Comparison of ENCODE assay signal across 1 cellular context in the genomic region with DNA sequence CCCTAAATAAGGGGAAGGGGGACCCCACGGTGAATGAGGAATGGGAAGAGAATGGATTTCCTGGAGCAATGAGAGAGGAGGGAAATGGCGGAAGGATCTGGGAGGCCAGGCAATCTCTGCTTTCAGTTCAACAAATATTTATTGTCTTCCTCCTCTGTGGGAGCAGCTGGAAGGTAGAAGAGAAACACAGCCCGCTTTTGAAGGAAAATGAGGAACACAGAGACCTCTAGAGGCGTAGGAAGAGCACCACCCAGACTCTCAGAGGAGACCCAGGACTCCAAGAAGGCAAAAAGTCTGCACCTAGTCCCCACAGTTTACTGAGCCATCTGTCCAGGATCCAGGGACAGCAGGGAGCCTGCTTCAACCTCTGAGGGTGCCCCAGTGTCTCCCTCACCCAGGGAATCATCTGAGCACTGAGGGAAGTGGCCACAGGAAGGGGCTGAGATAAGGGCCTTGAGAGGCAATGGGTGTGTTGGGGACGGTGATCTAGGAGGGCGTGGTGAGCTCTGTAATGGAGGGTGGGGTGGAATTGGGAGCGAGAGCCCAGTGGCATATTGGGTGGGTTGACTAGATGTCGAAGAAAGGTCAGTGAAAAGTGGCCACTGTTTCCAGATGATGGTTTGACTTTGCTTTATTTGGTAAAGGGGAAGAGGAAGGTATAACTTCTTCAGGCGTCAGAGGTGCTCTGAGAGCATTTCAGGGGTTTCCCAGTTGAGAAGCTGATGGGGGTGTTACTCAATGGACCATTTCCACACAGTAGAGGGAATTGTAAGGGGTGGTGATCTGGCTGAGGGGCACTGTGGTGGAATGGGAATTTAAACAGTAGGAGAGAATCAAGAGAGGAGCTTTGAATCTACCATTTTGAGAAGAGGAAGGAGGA.
TF ChIP-seq lines count a peak whose summit lies in the region.

No MANE protein-coding gene starts in this region.

TF ChIP-seq in H1, 55 proteins besides CTCF, POLR2A, EP300 and RAD21:
- TF ChIP-seq JUN (IDR thresholded peaks at IDR 0.05; ENCODE audit: low read depth, low read length) (no peak), POLR2AphosphoS5 (IDR thresholded peaks at IDR 0.05; ENCODE audit: low read depth, low read length) (no peak), EGR1 (IDR thresholded peaks at IDR 0.05; ENCODE audit: borderline replicate concordance, low read depth, low read length) (no peak), SP2 (IDR thresholded peaks at IDR 0.05; ENCODE audit: low read length) (no peak), CREB1 (IDR thresholded peaks at IDR 0.05) (no peak)
- TF ChIP-seq, protein P1, sequence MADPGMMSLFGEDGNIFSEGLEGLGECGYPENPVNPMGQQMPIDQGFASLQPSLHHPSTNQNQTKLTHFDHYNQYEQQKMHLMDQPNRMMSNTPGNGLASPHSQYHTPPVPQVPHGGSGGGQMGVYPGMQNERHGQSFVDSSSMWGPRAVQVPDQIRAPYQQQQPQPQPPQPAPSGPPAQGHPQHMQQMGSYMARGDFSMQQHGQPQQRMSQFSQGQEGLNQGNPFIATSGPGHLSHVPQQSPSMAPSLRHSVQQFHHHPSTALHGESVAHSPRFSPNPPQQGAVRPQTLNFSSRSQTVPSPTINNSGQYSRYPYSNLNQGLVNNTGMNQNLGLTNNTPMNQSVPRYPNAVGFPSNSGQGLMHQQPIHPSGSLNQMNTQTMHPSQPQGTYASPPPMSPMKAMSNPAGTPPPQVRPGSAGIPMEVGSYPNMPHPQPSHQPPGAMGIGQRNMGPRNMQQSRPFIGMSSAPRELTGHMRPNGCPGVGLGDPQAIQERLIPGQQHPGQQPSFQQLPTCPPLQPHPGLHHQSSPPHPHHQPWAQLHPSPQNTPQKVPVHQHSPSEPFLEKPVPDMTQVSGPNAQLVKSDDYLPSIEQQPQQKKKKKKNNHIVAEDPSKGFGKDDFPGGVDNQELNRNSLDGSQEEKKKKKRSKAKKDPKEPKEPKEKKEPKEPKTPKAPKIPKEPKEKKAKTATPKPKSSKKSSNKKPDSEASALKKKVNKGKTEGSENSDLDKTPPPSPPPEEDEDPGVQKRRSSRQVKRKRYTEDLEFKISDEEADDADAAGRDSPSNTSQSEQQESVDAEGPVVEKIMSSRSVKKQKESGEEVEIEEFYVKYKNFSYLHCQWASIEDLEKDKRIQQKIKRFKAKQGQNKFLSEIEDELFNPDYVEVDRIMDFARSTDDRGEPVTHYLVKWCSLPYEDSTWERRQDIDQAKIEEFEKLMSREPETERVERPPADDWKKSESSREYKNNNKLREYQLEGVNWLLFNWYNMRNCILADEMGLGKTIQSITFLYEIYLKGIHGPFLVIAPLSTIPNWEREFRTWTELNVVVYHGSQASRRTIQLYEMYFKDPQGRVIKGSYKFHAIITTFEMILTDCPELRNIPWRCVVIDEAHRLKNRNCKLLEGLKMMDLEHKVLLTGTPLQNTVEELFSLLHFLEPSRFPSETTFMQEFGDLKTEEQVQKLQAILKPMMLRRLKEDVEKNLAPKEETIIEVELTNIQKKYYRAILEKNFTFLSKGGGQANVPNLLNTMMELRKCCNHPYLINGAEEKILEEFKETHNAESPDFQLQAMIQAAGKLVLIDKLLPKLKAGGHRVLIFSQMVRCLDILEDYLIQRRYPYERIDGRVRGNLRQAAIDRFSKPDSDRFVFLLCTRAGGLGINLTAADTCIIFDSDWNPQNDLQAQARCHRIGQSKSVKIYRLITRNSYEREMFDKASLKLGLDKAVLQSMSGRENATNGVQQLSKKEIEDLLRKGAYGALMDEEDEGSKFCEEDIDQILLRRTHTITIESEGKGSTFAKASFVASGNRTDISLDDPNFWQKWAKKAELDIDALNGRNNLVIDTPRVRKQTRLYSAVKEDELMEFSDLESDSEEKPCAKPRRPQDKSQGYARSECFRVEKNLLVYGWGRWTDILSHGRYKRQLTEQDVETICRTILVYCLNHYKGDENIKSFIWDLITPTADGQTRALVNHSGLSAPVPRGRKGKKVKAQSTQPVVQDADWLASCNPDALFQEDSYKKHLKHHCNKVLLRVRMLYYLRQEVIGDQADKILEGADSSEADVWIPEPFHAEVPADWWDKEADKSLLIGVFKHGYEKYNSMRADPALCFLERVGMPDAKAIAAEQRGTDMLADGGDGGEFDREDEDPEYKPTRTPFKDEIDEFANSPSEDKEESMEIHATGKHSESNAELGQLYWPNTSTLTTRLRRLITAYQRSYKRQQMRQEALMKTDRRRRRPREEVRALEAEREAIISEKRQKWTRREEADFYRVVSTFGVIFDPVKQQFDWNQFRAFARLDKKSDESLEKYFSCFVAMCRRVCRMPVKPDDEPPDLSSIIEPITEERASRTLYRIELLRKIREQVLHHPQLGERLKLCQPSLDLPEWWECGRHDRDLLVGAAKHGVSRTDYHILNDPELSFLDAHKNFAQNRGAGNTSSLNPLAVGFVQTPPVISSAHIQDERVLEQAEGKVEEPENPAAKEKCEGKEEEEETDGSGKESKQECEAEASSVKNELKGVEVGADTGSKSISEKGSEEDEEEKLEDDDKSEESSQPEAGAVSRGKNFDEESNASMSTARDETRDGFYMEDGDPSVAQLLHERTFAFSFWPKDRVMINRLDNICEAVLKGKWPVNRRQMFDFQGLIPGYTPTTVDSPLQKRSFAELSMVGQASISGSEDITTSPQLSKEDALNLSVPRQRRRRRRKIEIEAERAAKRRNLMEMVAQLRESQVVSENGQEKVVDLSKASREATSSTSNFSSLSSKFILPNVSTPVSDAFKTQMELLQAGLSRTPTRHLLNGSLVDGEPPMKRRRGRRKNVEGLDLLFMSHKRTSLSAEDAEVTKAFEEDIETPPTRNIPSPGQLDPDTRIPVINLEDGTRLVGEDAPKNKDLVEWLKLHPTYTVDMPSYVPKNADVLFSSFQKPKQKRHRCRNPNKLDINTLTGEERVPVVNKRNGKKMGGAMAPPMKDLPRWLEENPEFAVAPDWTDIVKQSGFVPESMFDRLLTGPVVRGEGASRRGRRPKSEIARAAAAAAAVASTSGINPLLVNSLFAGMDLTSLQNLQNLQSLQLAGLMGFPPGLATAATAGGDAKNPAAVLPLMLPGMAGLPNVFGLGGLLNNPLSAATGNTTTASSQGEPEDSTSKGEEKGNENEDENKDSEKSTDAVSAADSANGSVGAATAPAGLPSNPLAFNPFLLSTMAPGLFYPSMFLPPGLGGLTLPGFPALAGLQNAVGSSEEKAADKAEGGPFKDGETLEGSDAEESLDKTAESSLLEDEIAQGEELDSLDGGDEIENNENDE (IDR thresholded peaks at IDR 0.05; ENCODE audit: insufficient replicate concordance, low read length) = no peak
TF ChIP-seq in H1: peak in this region for 0.
